In genomic region chr17:80996422-80997305, GRCh38 we compare ENCODE assay signal across 14 cellular contexts.
"Had no signal": no experiment of that assay in that cellular context is flagged by ENCODE, and none has a peak within 500 bp of the region (broad histone marks: within the 10 kb centered on the region; RNA-seq: fewer than 3 reads in every experiment).

No MANE protein-coding gene starts in this region.

- FAIRE-seq: pancreas had no signal

- H3K36me3 ChIP-seq: uterus had no signal

- H3K9me3 Mint-ChIP-seq: activated CD4-positive, alpha-beta memory T cell treated with anti-CD3 and anti-CD28 coated beads, Interleukin-2, amount 10 ng/mL, durations not matched to agents 7 days and 5 days; stimulated activated naive CD8-positive, alpha-beta T cell treated with anti-CD3 and anti-CD28 coated beads, Interleukin-15, Interleukin-2, amounts not matched to agents 100 ng/mL and 50 ng/mL, for 24 hours had no signal

- H3K27ac ChIP-seq: esophagus squamous epithelium, pancreas, testis, uterus had no signal

- DNase-seq: activated CD4-positive, alpha-beta memory T cell treated with anti-CD3 and anti-CD28 coated beads, Interleukin-2, amount 10 ng/mL, durations not matched to agents 7 days and 5 days; activated gamma-delta T cell; activated T-cell treated with anti-CD3 and anti-CD28 coated beads, Interleukin-2, amount 50 U/mL, for 48 hours; esophagus squamous epithelium; foreskin fibroblast; mesenchymal stem cell; stimulated activated CD4-positive, alpha-beta T cell treated with anti-CD3 and anti-CD28 coated beads, Interleukin-4, amount 100 ng/mL, for 1 hour; testis; uterus had no signal

- H3K9me3 ChIP-seq: esophagus squamous epithelium, pancreas, testis, uterus had no signal

- H3K27me3 Mint-ChIP-seq: activated naive CD8-positive, alpha-beta T cell; stimulated activated naive CD8-positive, alpha-beta T cell treated with anti-CD3 and anti-CD28 coated beads, Interleukin-15, Interleukin-2, amounts not matched to agents 100 ng/mL and 50 ng/mL, for 24 hours had no signal

- H3K4me3 ChIP-seq: dorsolateral prefrontal cortex, esophagus squamous epithelium, pancreas, testis, uterus had no signal

- ATAC-seq: left lobe of liver, pancreas had no signal

- H3K4me3 Mint-ChIP-seq: activated CD4-positive, alpha-beta memory T cell treated with anti-CD3 and anti-CD28 coated beads, Interleukin-2, amount 10 ng/mL, durations not matched to agents 7 days and 5 days; activated naive CD8-positive, alpha-beta T cell; stimulated activated naive CD8-positive, alpha-beta T cell treated with anti-CD3 and anti-CD28 coated beads, Interleukin-15, Interleukin-2, amounts not matched to agents 100 ng/mL and 50 ng/mL, for 24 hours had no signal

- H3K36me3 Mint-ChIP-seq: activated naive CD8-positive, alpha-beta T cell had no signal

- H3K27ac Mint-ChIP-seq: activated CD4-positive, alpha-beta memory T cell treated with anti-CD3 and anti-CD28 coated beads, Interleukin-2, amount 10 ng/mL, durations not matched to agents 7 days and 5 days; activated naive CD8-positive, alpha-beta T cell; stimulated activated naive CD8-positive, alpha-beta T cell treated with anti-CD3 and anti-CD28 coated beads, Interleukin-15, Interleukin-2, amounts not matched to agents 100 ng/mL and 50 ng/mL, for 24 hours had no signal

- H3K27me3 ChIP-seq: esophagus squamous epithelium, pancreas, testis, uterus had no signal

- H3K4me1 ChIP-seq: testis, uterus had no signal
